ENCODE assay signal across 13 cellular contexts in genomic region chr10:63738410-63738809, GRCh38.
DNase-seq lines count a peak whose midpoint lies in the region; ATAC-seq and TF ChIP-seq lines count a peak whose summit lies in the region.
"Had no signal": no experiment of that assay in that cellular context is flagged by ENCODE, and none has a peak within 500 bp of the region (broad histone marks: within the 10 kb centered on the region; RNA-seq: fewer than 3 reads in every experiment).

No MANE protein-coding gene starts in this region.

- peaks cover 6% of the 10 kb centered on the region for H3K27me3 Mint-ChIP-seq in activated naive CD8-positive, alpha-beta T cell treated with anti-CD3 and anti-CD28 coated beads, Interleukin-2, amount 50 U/mL, for 24 hours

- no peaks in the 10 kb centered on the region for H3K9me3 Mint-ChIP-seq in activated naive CD8-positive, alpha-beta T cell treated with anti-CD3 and anti-CD28 coated beads, Interleukin-2, amount 50 U/mL, for 24 hours

- H3K4me3 ChIP-seq in cardiac fibroblast (replicated peaks in 1 of 2; ENCODE audit: low read depth in 2 of 2, low read length in 2 of 2): no peak overlapping the region
- no peak overlapping the region for H3K4me3 ChIP-seq in right lobe of liver
- H3K4me3 ChIP-seq: ascending aorta, HAP-1, prostate gland had no signal

- no peaks in the 10 kb centered on the region for H3K36me3 Mint-ChIP-seq in activated naive CD8-positive, alpha-beta T cell treated with anti-CD3 and anti-CD28 coated beads, Interleukin-2, amount 50 U/mL, for 24 hours (ENCODE audit: low read depth)

- peaks cover 0 to 5% (median 0%) of the 10 kb centered on the region in 4 donors for H3K4me1 ChIP-seq in right lobe of liver
- H3K4me1 ChIP-seq: ascending aorta, HAP-1, prostate gland had no signal

- WGBS in right lobe of liver (ENCODE audit: insufficient coverage, low coverage, low lambda C conversion rate, missing lambda C conversion rate): no CpG with 5 or more reads among the region's 2 CpGs

- H3K27me3 ChIP-seq in right lobe of liver: no peaks in the 10 kb centered on the region
- H3K27me3 ChIP-seq: ascending aorta had no signal

- TF ChIP-seq POLR2A in right lobe of liver (IDR thresholded peaks at IDR 0.05): no peak

- TF ChIP-seq CTCF in cardiac fibroblast (IDR thresholded peaks at IDR 0.05; ENCODE audit: low read depth, low read length): no peak
- TF ChIP-seq CTCF in right lobe of liver (IDR thresholded peaks at IDR 0.05): no peak

- H3K9me3 ChIP-seq in right lobe of liver: no peaks in the 10 kb centered on the region
- H3K9me3 ChIP-seq: ascending aorta, HAP-1, prostate gland had no signal

- peak; percentile 94 to 100 (median 97) for ATAC-seq in right lobe of liver
- no peak for ATAC-seq in activated naive CD8-positive, alpha-beta T cell treated with anti-CD3 and anti-CD28 coated beads, Interleukin-2, amount 50 U/mL, for 24 hours
- ATAC-seq in HG03025 (IDR thresholded peaks at IDR 0.05; ENCODE audit: low FRiP score, unreplicated experiment): no peak
- ATAC-seq: esophagus mucosa had no signal

- H3K4me1 Mint-ChIP-seq in activated naive CD8-positive, alpha-beta T cell treated with anti-CD3 and anti-CD28 coated beads, Interleukin-2, amount 50 U/mL, for 24 hours: peaks cover 3% of the 10 kb centered on the region

- no peaks in the 10 kb centered on the region for H3K36me3 ChIP-seq in right lobe of liver
- H3K36me3 ChIP-seq: ascending aorta, HAP-1, prostate gland had no signal

- no peak overlapping the region for H3K4me3 Mint-ChIP-seq in activated naive CD8-positive, alpha-beta T cell treated with anti-CD3 and anti-CD28 coated beads, Interleukin-2, amount 50 U/mL, for 24 hours

- H3K27ac Mint-ChIP-seq in activated naive CD8-positive, alpha-beta T cell treated with anti-CD3 and anti-CD28 coated beads, Interleukin-2, amount 50 U/mL, for 24 hours: no peak overlapping the region

- intact Hi-C loops in right lobe of liver (cut with DNase I): no loop called here

- H3K27ac ChIP-seq in right lobe of liver: peak overlapping the region in 1 of 3 donors; percentile 44
- H3K27ac ChIP-seq: ascending aorta, prostate gland had no signal

- DNase-seq in AG20443 (ENCODE audit: low spot score) (peak; percentile 59), M059J (ENCODE audit: low read depth) (peak; percentile 83), cardiac fibroblast (ENCODE audit: low read depth in 2 of 2) (peak; percentile 75 to 78), right lobe of liver (peak; percentile 61 to 62 (median 62))
- no peak for DNase-seq in activated naive CD8-positive, alpha-beta T cell treated with anti-CD3 and anti-CD28 coated beads, Interleukin-2, amount 50 U/mL, for 24 hours
- DNase-seq in activated naive CD4-positive, alpha-beta T cell treated with Interleukin-2 at 50 U/mL for 16 hours: no peak
- no peak for DNase-seq in activated CD8-positive, alpha-beta memory T cell treated with anti-CD3 and anti-CD28 coated beads, Interleukin-2, amount 50 U/mL, for 4 hours
- DNase-seq: left cardiac atrium had no signal

Comparison
In these comparisons a context has a peak if more than half of its experiments do, and no peak if none do; other contexts are left out.
1. DNase-seq: peak in AG20443 (single experiment), M059J (single experiment), cardiac fibroblast (2 of 2) and right lobe of liver (3 of 3); none in activated naive CD8-positive, alpha-beta T cell treated with anti-CD3 and anti-CD28 coated beads, Interleukin-2, amount 50 U/mL, for 24 hours (single experiment), activated naive CD4-positive, alpha-beta T cell treated with Interleukin-2 at 50 U/mL for 16 hours (single experiment) and activated CD8-positive, alpha-beta memory T cell treated with anti-CD3 and anti-CD28 coated beads, Interleukin-2, amount 50 U/mL, for 4 hours (single experiment).
2. ATAC-seq: peak in right lobe of liver (4 of 4); none in activated naive CD8-positive, alpha-beta T cell treated with anti-CD3 and anti-CD28 coated beads, Interleukin-2, amount 50 U/mL, for 24 hours (single experiment) and HG03025 (single experiment).